Comparison of ENCODE assay signal across 3 cellular contexts in genomic region chr13:23367907-23368306, GRCh38.
"Had no signal": no experiment of that assay in that cellular context is flagged by ENCODE, and none has a peak within 500 bp of the region (broad histone marks: within the 10 kb centered on the region; RNA-seq: fewer than 3 reads in every experiment).

No MANE protein-coding gene starts in this region.

- ATAC-seq: GM12878 had no signal

- DNase-seq: GDM1, GF-D8 had no signal

- H3K4me3 ChIP-seq: GM12878 had no signal
